19 cellular contexts compared by ENCODE assay signal in the genomic region with DNA sequence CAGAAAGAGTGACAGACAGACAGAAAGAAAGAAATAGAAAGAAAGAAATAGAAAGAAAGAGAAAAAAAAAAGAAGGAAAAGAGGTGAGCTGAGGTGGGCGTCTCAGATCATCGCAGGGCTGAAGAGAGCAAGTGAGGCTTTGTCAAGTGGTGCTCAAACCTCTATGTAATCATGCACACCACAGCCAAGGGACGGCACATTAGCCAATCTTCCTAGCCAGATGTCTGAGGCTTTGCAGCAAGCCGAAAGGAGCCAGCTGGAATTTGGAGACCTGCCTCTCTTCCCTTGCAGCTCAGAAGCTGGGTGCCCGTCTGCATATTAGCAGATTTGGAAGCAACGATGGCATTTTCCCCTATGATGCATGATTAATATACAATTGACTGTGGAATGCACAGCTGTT. TPM values are rescaled to one million over a fixed set of nuclear protein-coding genes. Genes with fewer than 3 reads are reported as not detected.
DNase-seq lines count a peak whose midpoint lies in the region; ATAC-seq, FAIRE-seq and TF ChIP-seq lines count a peak whose summit lies in the region.
"Had no signal": no experiment of that assay in that cellular context is flagged by ENCODE, and none has a peak within 500 bp of the region (broad histone marks: within the 10 kb centered on the region; RNA-seq: fewer than 3 reads in every experiment).

No MANE protein-coding gene starts in this region.

- CTCF ChIA-PET in HepG2 (lab: Yijun Ruan, JAX; ENCODE audit: low intra/inter-chr PET ratio, low total read pairs): no interaction called here

- no peak overlapping the region for H3K56ac ChIP-seq in H9 (ENCODE audit: insufficient read length, low read depth, low read length)

- no peak overlapping the region for H3K4me3 ChIP-seq in coronary artery
- H3K4me3 ChIP-seq in pancreas: no peak overlapping the region
- H3K4me3 ChIP-seq in HepG2 (replicated peaks in 1 of 3; ENCODE audit: insufficient read depth in 1 of 3, low read depth in 2 of 3, low read length in 3 of 3): no peak overlapping the region
- H3K4me3 ChIP-seq: smooth muscle cell, tibial artery had no signal

- H3K9me3 ChIP-seq in H9 (ENCODE audit: control insufficient read depth, low read depth, low read length): no peaks in the 10 kb centered on the region
- H3K9me3 ChIP-seq in pancreas: no peaks in the 10 kb centered on the region
- H3K9me3 ChIP-seq in HepG2 (ENCODE audit: low read length): no peaks in the 10 kb centered on the region
- H3K9me3 ChIP-seq in T-helper 17 cell (ENCODE audit: control insufficient read depth, low read length, poor library complexity, severe bottlenecking): no peaks in the 10 kb centered on the region
- H3K9me3 ChIP-seq: tibial artery had no signal

- no peak overlapping the region for H3K27ac ChIP-seq in H9 (ENCODE audit: insufficient read length, low read depth, low read length)
- H3K27ac ChIP-seq in coronary artery: no peak overlapping the region
- H3K27ac ChIP-seq in pancreas: peak overlapping the region in 3 of 4 donors; percentile 1 to 69 (median 30)
- H3K27ac ChIP-seq in HepG2 (ENCODE audit: extremely low read length, insufficient read depth, low read length): no peak overlapping the region
- H3K27ac ChIP-seq: tibial artery had no signal

- no peak overlapping the region for H3K14ac ChIP-seq in H9 (ENCODE audit: insufficient read depth, low read length)

- H3K4me2 ChIP-seq in H9 (ENCODE audit: insufficient read depth, insufficient read length, low read length) (no peak overlapping the region), HepG2 (ENCODE audit: low read depth, low read length) (no peak overlapping the region)
- H3K4me2 ChIP-seq: smooth muscle cell had no signal

- intact Hi-C loops in pancreas (cut with DNase I): no loop called here
- intact Hi-C loops in HepG2 (cut with micrococcal nuclease; ENCODE audit: unreplicated experiment): no loop called here
- intact Hi-C loops in activated T-helper 1 cell treated with anti-CD3 and anti-CD28 coated beads, Interleukin-12 subunit alpha, Interleukin-12 subunit beta, Interleukin-2, Interleukin-4 antibody, amounts not matched to agents 30 ng/mL and 10 ng/mL and 1 ng/mL, durations not matched to agents 14 hours and 24 hours and 36 hours (cut with micrococcal nuclease): no loop called here

- DNase-seq in DMS79 (lab: John Stamatoyannopoulos, UW) (peak; percentile 41), H9 (peak; percentile 24), coronary artery (ENCODE audit: low spot score) (peak; percentile 47), pancreas (no peak), HepG2 (ENCODE audit: low spot score) (no peak), T-helper 17 cell (no peak)
- DNase-seq in activated T-helper 1 cell treated with anti-CD3 and anti-CD28 coated beads, Interleukin-12 subunit alpha, Interleukin-12 subunit beta, Interleukin-2, Interleukin-4 antibody, amounts not matched to agents 30 ng/mL and 10 ng/mL and 1 ng/mL, durations not matched to agents 14 hours and 24 hours and 36 hours (ENCODE audit: low spot score): no peak
- DNase-seq: activated CD4-positive, alpha-beta T cell treated with anti-CD3 and anti-CD28 coated beads for 1 hour; GOT3; NCI-H1930; NCI-H526 treated with DMSO at 0.1 percent for 48 hours; nephron progenitor cell; posterior cingulate gyrus; stimulated activated CD4-positive, alpha-beta T cell treated with anti-CD3 and anti-CD28 coated beads, Interleukin-2, amount 100 ng/mL, for 48 hours; stimulated activated naive CD8-positive, alpha-beta T cell treated with anti-CD3 and anti-CD28 coated beads, Interleukin-15, Interleukin-2, amounts not matched to agents 100 U/mL and 50 U/mL, for 24 hours; tibial artery had no signal

- no peak overlapping the region for H2BK120ac ChIP-seq in H9 (ENCODE audit: low read depth, low read length, poor library complexity, severe bottlenecking)

- H4K91ac ChIP-seq in H9 (ENCODE audit: insufficient read length, low read depth, low read length): no peak overlapping the region

- H3K36me3 ChIP-seq in pancreas (no peaks in the 10 kb centered on the region), HepG2 (replicated peaks in 1 of 2; ENCODE audit: control insufficient read depth in 1 of 2, insufficient read depth in 2 of 2, low read length in 2 of 2) (no peaks in the 10 kb centered on the region)
- H3K36me3 ChIP-seq: tibial artery had no signal

- H3K23ac ChIP-seq in H9 (ENCODE audit: insufficient read length, low read depth, low read length): no peak overlapping the region

- TF ChIP-seq CTCF in H9 (conservative IDR thresholded peaks at IDR 0.05) (no peak), coronary artery (IDR thresholded peaks at IDR 0.05) (no peak), pancreas (IDR thresholded peaks at IDR 0.05) (no peak), HepG2 (CRISPR knock-in tag; IDR thresholded peaks at IDR 0.05) (no peak)

- no CpG with 5 or more reads among the region's 6 CpGs for WGBS in H9 (ENCODE audit: extremely low coverage, insufficient read length, low lambda C conversion rate)
- 83 to 84% methylated on average over 6 of the region's 6 CpGs for WGBS in pancreas, 2 donors
- 21% methylated on average over 3 of the region's 6 CpGs for WGBS in HepG2 (ENCODE audit: low lambda C conversion rate)

- no peak overlapping the region for H2BK12ac ChIP-seq in H9 (ENCODE audit: insufficient read length, low read depth, low read length)

- no peak overlapping the region for H2BK5ac ChIP-seq in H9 (ENCODE audit: insufficient read length, low read length)

- no peak overlapping the region for H3K18ac ChIP-seq in H9 (ENCODE audit: insufficient read length, low read depth, low read length)

- H3K27me3 Mint-ChIP-seq in H9 (ENCODE audit: low read depth) (peaks cover 1% of the 10 kb centered on the region; the same call in 1 of the 2 replicates), T-helper 17 cell (peaks cover 47% of the 10 kb centered on the region)
- peaks cover 16% of the 10 kb centered on the region for H3K27me3 Mint-ChIP-seq in activated T-helper 1 cell treated with anti-CD3 and anti-CD28 coated beads, Interleukin-12 subunit alpha, Interleukin-12 subunit beta, Interleukin-2, Interleukin-4 antibody, amounts not matched to agents 30 ng/mL and 10 ng/mL and 1 ng/mL, durations not matched to agents 14 hours and 24 hours and 36 hours (ENCODE audit: insufficient read depth)

- no peak overlapping the region for H2AFZ ChIP-seq in H9 (ENCODE audit: low read length)
- H2AFZ ChIP-seq in HepG2 (ENCODE audit: low read length): no peak overlapping the region

- no peak for TF ChIP-seq POLR2A in HepG2 (IDR thresholded peaks at IDR 0.05; ENCODE audit: insufficient read depth in 1 of 2, low read depth in 2 of 2, low read length in 2 of 2)

- peak overlapping the region in 1 of 3 experiments; percentile 70; a peak in 2 of 7 replicates for H3K27ac Mint-ChIP-seq in H9
- no peak overlapping the region for H3K27ac Mint-ChIP-seq in T-helper 17 cell
- H3K27ac Mint-ChIP-seq in activated T-helper 1 cell treated with anti-CD3 and anti-CD28 coated beads, Interleukin-12 subunit alpha, Interleukin-12 subunit beta, Interleukin-2, Interleukin-4 antibody, amounts not matched to agents 30 ng/mL and 10 ng/mL and 1 ng/mL, durations not matched to agents 14 hours and 24 hours and 36 hours: no peak overlapping the region
- H3K27ac Mint-ChIP-seq: activated naive CD8-positive, alpha-beta T cell; nephron progenitor cell had no signal

- H2BK15ac ChIP-seq in H9 (ENCODE audit: low read depth, low read length): no peak overlapping the region

- H3K9ac ChIP-seq in H9 (ENCODE audit: extremely low read depth, insufficient read length, low read length) (no peak overlapping the region), HepG2 (ENCODE audit: insufficient read depth, low read depth, low read length) (no peak overlapping the region)

- H3K4ac ChIP-seq in H9 (ENCODE audit: low read depth, low read length): no peak overlapping the region

- FAIRE-seq in pancreas (lab: Jason Lieb, UNC): no peak
- no peak for FAIRE-seq in HepG2 (lab: Jason Lieb, UNC)
- FAIRE-seq: endometrium had no signal

- no peak for TF ChIP-seq EP300 in HepG2 (IDR thresholded peaks at IDR 0.05; ENCODE audit: low read depth in 2 of 2, low read length in 2 of 2)
- TF ChIP-seq EP300 in HepG2 (CRISPR knock-in tag; IDR thresholded peaks at IDR 0.05; ENCODE audit: borderline replicate concordance): no peak

- H3K4me1 ChIP-seq in H9 (ENCODE audit: insufficient read depth, low read length): peaks cover 2% of the 10 kb centered on the region
- H3K4me1 ChIP-seq in pancreas: peaks cover 0 to 10% (median 0%) of the 10 kb centered on the region in 3 donors
- 0 out of 2 replicates have a peak, but pooled peaks cover 5% of the 10 kb centered on the region for H3K4me1 ChIP-seq in HepG2 (ENCODE audit: insufficient read depth, low read length)
- H3K4me1 ChIP-seq: tibial artery had no signal

- ATAC-seq in pancreas (peak in 1 of 4 donors; percentile 36), HepG2 (no peak), T-helper 17 cell (no peak)
- ATAC-seq: stimulated activated naive CD8-positive, alpha-beta T cell treated with anti-CD3 and anti-CD28 coated beads, Interleukin-15, Interleukin-2, amounts not matched to agents 100 U/mL and 50 U/mL, for 24 hours had no signal

- H3K79me1 ChIP-seq in H9 (ENCODE audit: insufficient read depth, low read depth, low read length, poor library complexity, severe bottlenecking): no peaks in the 10 kb centered on the region

- TF ChIP-seq RAD21 in HepG2 (CRISPR knock-in tag; IDR thresholded peaks at IDR 0.05): no peak

- POLR2A ChIA-PET in HepG2 (lab: Yijun Ruan, JAX): no interaction called here

- H3K4me1 Mint-ChIP-seq in H9 (peaks cover 43 to 55% of the 10 kb centered on the region in 2 experiments), T-helper 17 cell (no peaks in the 10 kb centered on the region)
- no peaks in the 10 kb centered on the region for H3K4me1 Mint-ChIP-seq in activated T-helper 1 cell treated with anti-CD3 and anti-CD28 coated beads, Interleukin-12 subunit alpha, Interleukin-12 subunit beta, Interleukin-2, Interleukin-4 antibody, amounts not matched to agents 30 ng/mL and 10 ng/mL and 1 ng/mL, durations not matched to agents 14 hours and 24 hours and 36 hours (ENCODE audit: low read depth)
- H3K4me1 Mint-ChIP-seq: nephron progenitor cell had no signal

- in situ Hi-C loops in HepG2 (cut with HindIII; ENCODE audit: extremely low pct_ligation_motif_present, low pct_unique_long_range_greater_than_20kb): no loop called here

- H3K27me3 ChIP-seq in H9 (ENCODE audit: insufficient read depth, low read length) (no peaks in the 10 kb centered on the region), pancreas (no peaks in the 10 kb centered on the region), HepG2 (ENCODE audit: control insufficient read depth in 1 of 2, insufficient read depth in 2 of 2, low read length in 2 of 2) (peaks cover 0 to 1% of the 10 kb centered on the region in 2 experiments; a peak in 2 of 5 replicates)
- H3K27me3 ChIP-seq: tibial artery had no signal

- H3K79me2 ChIP-seq in H9 (ENCODE audit: insufficient read depth, low read length) (no peaks in the 10 kb centered on the region), HepG2 (ENCODE audit: insufficient read depth, low read length) (no peaks in the 10 kb centered on the region)

- H2AK5ac ChIP-seq in H9 (ENCODE audit: insufficient read length, low read length): no peak overlapping the region

- H3K23me2 ChIP-seq in H9 (ENCODE audit: insufficient read length, low read depth, low read length, poor library complexity, severe bottlenecking): no peaks in the 10 kb centered on the region

- H3K4me3 Mint-ChIP-seq in H9 (no peak overlapping the region), T-helper 17 cell (no peak overlapping the region)
- no peak overlapping the region for H3K4me3 Mint-ChIP-seq in activated T-helper 1 cell treated with anti-CD3 and anti-CD28 coated beads, Interleukin-12 subunit alpha, Interleukin-12 subunit beta, Interleukin-2, Interleukin-4 antibody, amounts not matched to agents 30 ng/mL and 10 ng/mL and 1 ng/mL, durations not matched to agents 14 hours and 24 hours and 36 hours
- H3K4me3 Mint-ChIP-seq: activated naive CD8-positive, alpha-beta T cell; nephron progenitor cell had no signal

- peaks cover 3 to 12% of the 10 kb centered on the region in 2 experiments; a peak in 4 of 5 replicates for H3K9me3 Mint-ChIP-seq in H9
- no peaks in the 10 kb centered on the region for H3K9me3 Mint-ChIP-seq in activated T-helper 1 cell treated with anti-CD3 and anti-CD28 coated beads, Interleukin-12 subunit alpha, Interleukin-12 subunit beta, Interleukin-2, Interleukin-4 antibody, amounts not matched to agents 30 ng/mL and 10 ng/mL and 1 ng/mL, durations not matched to agents 14 hours and 24 hours and 36 hours

- no peaks in the 10 kb centered on the region for H4K20me1 ChIP-seq in H9 (ENCODE audit: control insufficient read depth, insufficient read depth, insufficient read length)
- no peaks in the 10 kb centered on the region for H4K20me1 ChIP-seq in HepG2 (ENCODE audit: insufficient read depth, low read length)

- H3T11ph ChIP-seq in H9 (ENCODE audit: low read length): no peak overlapping the region

- no peak overlapping the region for H4K8ac ChIP-seq in H9 (replicated peaks; ENCODE audit: insufficient read length, low read depth, low read length)

- H3K36me3 Mint-ChIP-seq in H9 (ENCODE audit: insufficient read depth in 1 of 3, low read depth in 3 of 3) (peaks cover 0 to 18% (median 3%) of the 10 kb centered on the region in 3 experiments; a peak in 4 of 7 replicates), T-helper 17 cell (ENCODE audit: low read depth) (no peaks in the 10 kb centered on the region)
- H3K36me3 Mint-ChIP-seq in activated T-helper 1 cell treated with anti-CD3 and anti-CD28 coated beads, Interleukin-12 subunit alpha, Interleukin-12 subunit beta, Interleukin-2, Interleukin-4 antibody, amounts not matched to agents 30 ng/mL and 10 ng/mL and 1 ng/mL, durations not matched to agents 14 hours and 24 hours and 36 hours (ENCODE audit: low read depth): no peaks in the 10 kb centered on the region
- H3K36me3 Mint-ChIP-seq: activated naive CD8-positive, alpha-beta T cell had no signal

- BruUV-seq in HepG2 (replicated peaks; lab: Mats Ljungman, UMichigan): no TSS peak

- H4K5ac ChIP-seq in H9 (ENCODE audit: insufficient read length, low read depth, low read length): no peak overlapping the region

- no peak overlapping the region for H2BK20ac ChIP-seq in H9 (ENCODE audit: low read depth, low read length, poor library complexity, severe bottlenecking)

RNA-seq across cellular contexts. Expression of gene ADRA2A, which starts 52.5 kb away (rescaled TPM):
- total RNA-seq in H9 (2021) (1.4 and 1.5 TPM in 2 replicates), pancreas (10 to 100 TPM; 12.6 to 40.7 (median 27.1) TPM), HepG2 (2016; rRNA removed; fragmentation: Illumina TruSeq; extraction: Trizol) (not detected in 2 replicates), T-helper 17 cell (1 to 10 TPM in 1 of 2 donors, not detected in 1; 1.9 TPM)
- polyA plus RNA-seq in pancreas (10 to 100 TPM; 15.0 to 42.3 TPM), HepG2 (2011; rRNA removed) (0.01 TPM in 1 of 2 replicates, not detected in the other)
- not detected in 2 replicates for total RNA-seq in HepG2 (2016; cell fraction: cytosol; rRNA removed; fragmentation: Illumina TruSeq; extraction: Trizol; ENCODE audit: low read depth)
- not detected in 2 replicates for total RNA-seq in HepG2 (2016; cell fraction: insoluble cytoplasmic fraction; rRNA removed; fragmentation: Illumina TruSeq; extraction: Trizol)
- not detected in 2 replicates for total RNA-seq in HepG2 (2016; cell fraction: membrane; rRNA removed; fragmentation: Illumina TruSeq; extraction: Trizol)
- total RNA-seq in HepG2 (2016; cell fraction: nucleus; rRNA removed; fragmentation: Illumina TruSeq; extraction: Trizol): not detected in 2 replicates
- polyA plus RNA-seq in HepG2 (2011; cell fraction: cytosol; rRNA removed): 0.01 TPM in 1 of 2 replicates, not detected in the other
- polyA plus RNA-seq in HepG2 (2011; cell fraction: nucleus; rRNA removed): 0.03 and 0.07 TPM in 2 replicates
- 0.03 TPM in 1 of 2 replicates, not detected in the other for polyA plus RNA-seq in HepG2 (2012)
- polyA plus RNA-seq in HepG2 (2016; cell fraction: cytosol; fragmentation: Illumina TruSeq; extraction: Trizol; ENCODE audit: low read depth): not detected in 2 replicates
- not detected in 2 replicates for polyA plus RNA-seq in HepG2 (2016; cell fraction: insoluble cytoplasmic fraction; fragmentation: Illumina TruSeq; extraction: Trizol; ENCODE audit: low read depth)
- not detected in 2 replicates for polyA plus RNA-seq in HepG2 (2016; cell fraction: membrane; fragmentation: Illumina TruSeq; extraction: Trizol; ENCODE audit: low read depth)
- not detected in 2 replicates for polyA plus RNA-seq in HepG2 (2016; cell fraction: nucleus; fragmentation: Illumina TruSeq; extraction: Trizol; ENCODE audit: insufficient read depth, low read depth)
- polyA minus RNA-seq in HepG2 (2011; rRNA and poly(A)+ RNA removed; ENCODE audit: low replicate concordance): 0.04 TPM in 1 of 2 replicates, not detected in the other
- not detected in 2 replicates for polyA minus RNA-seq in HepG2 (2011; cell fraction: cytosol; rRNA and poly(A)+ RNA removed)
- polyA minus RNA-seq in HepG2 (2011; cell fraction: nucleus; rRNA and poly(A)+ RNA removed): not detected in 2 replicates
- not detected in 2 replicates for total RNA-seq in activated T-helper 1 cell treated with anti-CD3 and anti-CD28 coated beads, Interleukin-12 subunit alpha, Interleukin-12 subunit beta, Interleukin-2, Interleukin-4 antibody, amounts not matched to agents 30 ng/mL and 10 ng/mL and 1 ng/mL, durations not matched to agents 14 hours and 24 hours and 36 hours

Comparison
In these comparisons a context has a peak if more than half of its experiments do, and no peak if none do; other contexts are left out.
1. DNase-seq: peak in DMS79 (single experiment), H9 (single experiment) and coronary artery (single experiment); none in pancreas (0 of 6), HepG2 (single experiment), T-helper 17 cell (0 of 3) and activated T-helper 1 cell treated with anti-CD3 and anti-CD28 coated beads, Interleukin-12 subunit alpha, Interleukin-12 subunit beta, Interleukin-2, Interleukin-4 antibody, amounts not matched to agents 30 ng/mL and 10 ng/mL and 1 ng/mL, durations not matched to agents 14 hours and 24 hours and 36 hours (single experiment).
2. H3K27ac ChIP-seq: peak in pancreas (3 of 4); none in H9 (single experiment), coronary artery (0 of 2) and HepG2 (single experiment).